ENCODE assay signal across 15 cellular contexts in the genomic region with DNA sequence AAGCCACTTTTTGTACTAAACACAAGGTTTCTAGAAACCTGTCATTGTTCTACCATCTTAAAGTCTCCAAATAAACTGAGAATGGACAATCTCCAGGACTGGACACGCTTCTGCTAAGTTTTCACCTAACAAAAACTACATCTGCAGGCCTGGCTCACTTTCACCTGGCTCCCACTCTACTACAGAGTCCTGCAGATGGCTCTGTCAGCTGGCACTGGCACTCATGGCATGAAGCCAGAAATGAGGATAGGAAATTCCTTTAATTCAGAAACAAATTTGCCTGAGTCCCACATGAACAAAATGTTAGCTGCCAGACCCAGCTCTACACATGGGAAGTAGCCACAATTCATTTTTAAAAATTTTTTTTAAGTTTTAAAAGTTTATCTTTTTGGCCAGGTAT. TPM values are rescaled to one million over a fixed set of nuclear protein-coding genes. Genes with fewer than 3 reads are reported as not detected.
DNase-seq lines count a peak whose midpoint lies in the region; ATAC-seq and TF ChIP-seq lines count a peak whose summit lies in the region.
"Had no signal": no experiment of that assay in that cellular context is flagged by ENCODE, and none has a peak within 500 bp of the region (broad histone marks: within the 10 kb centered on the region; RNA-seq: fewer than 3 reads in every experiment).

No MANE protein-coding gene starts in this region.

- H3K9me3 Mint-ChIP-seq in GM23338: no peaks in the 10 kb centered on the region
- H3K9me3 Mint-ChIP-seq: T-cell had no signal

- no peak overlapping the region for H2AFZ ChIP-seq in GM23338

- H3K27ac ChIP-seq in right cardiac atrium (ENCODE audit: low read length): no peak overlapping the region
- H3K27ac ChIP-seq in lower lobe of right lung: peak overlapping the region; percentile 34
- H3K27ac ChIP-seq in upper lobe of right lung: peak overlapping the region; percentile 47
- H3K27ac ChIP-seq in GM23338 (ENCODE audit: low read depth): no peak overlapping the region
- H3K27ac ChIP-seq: thoracic aorta had no signal

- H3K4me1 ChIP-seq in right cardiac atrium (ENCODE audit: control insufficient read depth, insufficient read depth, low read length) (peaks cover 9% of the 10 kb centered on the region), lower lobe of right lung (peaks cover 12% of the 10 kb centered on the region), upper lobe of right lung (peaks cover 8% of the 10 kb centered on the region), GM23338 (ENCODE audit: insufficient read depth) (peaks cover 22% of the 10 kb centered on the region)

- intact Hi-C loops in Right ventricle myocardium superior (cut with DNase I): no loop called here
- intact Hi-C loops in right cardiac atrium (cut with DNase I): no loop called here
- intact Hi-C loops in lower lobe of right lung (cut with DNase I): no loop called here
- intact Hi-C loops in upper lobe of right lung (cut with DNase I): no loop called here

- ATAC-seq in Right ventricle myocardium superior (ENCODE audit: poor library complexity): peak; percentile 45
- no peak for ATAC-seq in right cardiac atrium
- ATAC-seq in lower lobe of right lung: no peak
- ATAC-seq in upper lobe of right lung: no peak
- ATAC-seq in GM23338: no peak
- no peak for ATAC-seq in HG02981 (IDR thresholded peaks at IDR 0.05; ENCODE audit: unreplicated experiment)
- ATAC-seq: K562, T-cell had no signal

- H3K36me3 ChIP-seq in lower lobe of right lung (no peaks in the 10 kb centered on the region), upper lobe of right lung (no peaks in the 10 kb centered on the region), GM23338 (ENCODE audit: insufficient read depth) (no peaks in the 10 kb centered on the region)
- H3K36me3 ChIP-seq: thoracic aorta had no signal

- no peaks in the 10 kb centered on the region for H3K36me3 Mint-ChIP-seq in GM23338 (ENCODE audit: low read depth)
- H3K36me3 Mint-ChIP-seq: T-cell had no signal

- no peaks in the 10 kb centered on the region for H3K27me3 Mint-ChIP-seq in GM23338 (ENCODE audit: insufficient read depth, low read depth, poor library complexity)

- DNase-seq in Right ventricle myocardium superior: no peak
- DNase-seq in right cardiac atrium: no peak
- DNase-seq in NCI-H774 (lab: John Stamatoyannopoulos, UW): peak; percentile 28
- DNase-seq in lower lobe of right lung: no peak
- no peak for DNase-seq in upper lobe of right lung
- DNase-seq in GM23338 (ENCODE audit: low spot score): no peak
- DNase-seq in stimulated activated CD4-positive, alpha-beta T cell treated with anti-CD3 and anti-CD28 coated beads, Interleukin-4, amount 100 ng/mL, for 4 hours: no peak
- DNase-seq: activated CD4-positive, CD25-positive, alpha-beta regulatory T cell treated with anti-CD3 and anti-CD28 coated beads, Interleukin-2, amount 50 U/mL, for 72 hours; DND-41; GOT3; NCI-H187 treated with DMSO at 0.1 percent for 48 hours; T-cell had no signal

- TF ChIP-seq CTCF in lower lobe of right lung (IDR thresholded peaks at IDR 0.05) (no peak), upper lobe of right lung (IDR thresholded peaks at IDR 0.05) (no peak), GM23338 (conservative IDR thresholded peaks at IDR 0.05; ENCODE audit: low read depth in 2 of 2) (no peak)

- peaks cover 6% of the 10 kb centered on the region; the same call in 1 of the 2 replicates for H3K9me2 ChIP-seq in GM23338 (ENCODE audit: insufficient read depth)

- no peaks in the 10 kb centered on the region for H3F3A ChIP-seq in GM23338 (replicated peaks; ENCODE audit: low read depth)

- H3K27me3 ChIP-seq in right cardiac atrium (ENCODE audit: control insufficient read depth, insufficient read depth): no peaks in the 10 kb centered on the region
- no peaks in the 10 kb centered on the region for H3K27me3 ChIP-seq in lower lobe of right lung (ENCODE audit: low read depth)
- no peaks in the 10 kb centered on the region for H3K27me3 ChIP-seq in upper lobe of right lung
- H3K27me3 ChIP-seq in GM23338 (ENCODE audit: insufficient read depth): no peaks in the 10 kb centered on the region

- no peak overlapping the region for H3K27ac Mint-ChIP-seq in GM23338
- H3K27ac Mint-ChIP-seq: T-cell had no signal

- WGBS in right cardiac atrium: 71% methylated on average over 1 of the region's 1 CpG

- H3K4me1 Mint-ChIP-seq in GM23338: peaks cover 18% of the 10 kb centered on the region
- H3K4me1 Mint-ChIP-seq: T-cell had no signal

- no peak overlapping the region for H3K4me3 Mint-ChIP-seq in GM23338
- H3K4me3 Mint-ChIP-seq: T-cell had no signal

- H3K4me3 ChIP-seq in right cardiac atrium (ENCODE audit: low read length) (no peak overlapping the region), lower lobe of right lung (no peak overlapping the region), upper lobe of right lung (no peak overlapping the region), GM23338 (no peak overlapping the region)
- H3K4me3 ChIP-seq: K562, thoracic aorta had no signal

- peaks cover 26% of the 10 kb centered on the region for H3K79me2 ChIP-seq in GM23338 (replicated peaks; ENCODE audit: insufficient read depth)

- no peak overlapping the region for H3K4me2 ChIP-seq in GM23338

- no peaks in the 10 kb centered on the region for H3K9me3 ChIP-seq in right cardiac atrium (ENCODE audit: control insufficient read depth, low read length)
- no peaks in the 10 kb centered on the region for H3K9me3 ChIP-seq in lower lobe of right lung
- no peaks in the 10 kb centered on the region for H3K9me3 ChIP-seq in upper lobe of right lung
- H3K9me3 ChIP-seq: thoracic aorta had no signal

- no peaks in the 10 kb centered on the region for H4K20me1 ChIP-seq in GM23338 (replicated peaks; ENCODE audit: insufficient read depth)

TF ChIP-seq in GM23338, 12 proteins besides CTCF, POLR2A, EP300 and RAD21:
- TF ChIP-seq POLR2AphosphoS5 (IDR thresholded peaks at IDR 0.05; ENCODE audit: low read depth): no peak
- TF ChIP-seq EZH2phosphoT487 (IDR thresholded peaks at IDR 0.05; ENCODE audit: unreplicated experiment): no peak
- no peak for TF ChIP-seq CREB1 (CRISPR knock-in tag; IDR thresholded peaks at IDR 0.05; ENCODE audit: low read depth)
- TF ChIP-seq, protein P1, sequence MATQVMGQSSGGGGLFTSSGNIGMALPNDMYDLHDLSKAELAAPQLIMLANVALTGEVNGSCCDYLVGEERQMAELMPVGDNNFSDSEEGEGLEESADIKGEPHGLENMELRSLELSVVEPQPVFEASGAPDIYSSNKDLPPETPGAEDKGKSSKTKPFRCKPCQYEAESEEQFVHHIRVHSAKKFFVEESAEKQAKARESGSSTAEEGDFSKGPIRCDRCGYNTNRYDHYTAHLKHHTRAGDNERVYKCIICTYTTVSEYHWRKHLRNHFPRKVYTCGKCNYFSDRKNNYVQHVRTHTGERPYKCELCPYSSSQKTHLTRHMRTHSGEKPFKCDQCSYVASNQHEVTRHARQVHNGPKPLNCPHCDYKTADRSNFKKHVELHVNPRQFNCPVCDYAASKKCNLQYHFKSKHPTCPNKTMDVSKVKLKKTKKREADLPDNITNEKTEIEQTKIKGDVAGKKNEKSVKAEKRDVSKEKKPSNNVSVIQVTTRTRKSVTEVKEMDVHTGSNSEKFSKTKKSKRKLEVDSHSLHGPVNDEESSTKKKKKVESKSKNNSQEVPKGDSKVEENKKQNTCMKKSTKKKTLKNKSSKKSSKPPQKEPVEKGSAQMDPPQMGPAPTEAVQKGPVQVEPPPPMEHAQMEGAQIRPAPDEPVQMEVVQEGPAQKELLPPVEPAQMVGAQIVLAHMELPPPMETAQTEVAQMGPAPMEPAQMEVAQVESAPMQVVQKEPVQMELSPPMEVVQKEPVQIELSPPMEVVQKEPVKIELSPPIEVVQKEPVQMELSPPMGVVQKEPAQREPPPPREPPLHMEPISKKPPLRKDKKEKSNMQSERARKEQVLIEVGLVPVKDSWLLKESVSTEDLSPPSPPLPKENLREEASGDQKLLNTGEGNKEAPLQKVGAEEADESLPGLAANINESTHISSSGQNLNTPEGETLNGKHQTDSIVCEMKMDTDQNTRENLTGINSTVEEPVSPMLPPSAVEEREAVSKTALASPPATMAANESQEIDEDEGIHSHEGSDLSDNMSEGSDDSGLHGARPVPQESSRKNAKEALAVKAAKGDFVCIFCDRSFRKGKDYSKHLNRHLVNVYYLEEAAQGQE (IDR thresholded peaks at IDR 0.05; ENCODE audit: unreplicated experiment): no peak
- no peak for TF ChIP-seq JUNB (IDR thresholded peaks at IDR 0.05; ENCODE audit: unreplicated experiment)
- TF ChIP-seq, protein P2, sequence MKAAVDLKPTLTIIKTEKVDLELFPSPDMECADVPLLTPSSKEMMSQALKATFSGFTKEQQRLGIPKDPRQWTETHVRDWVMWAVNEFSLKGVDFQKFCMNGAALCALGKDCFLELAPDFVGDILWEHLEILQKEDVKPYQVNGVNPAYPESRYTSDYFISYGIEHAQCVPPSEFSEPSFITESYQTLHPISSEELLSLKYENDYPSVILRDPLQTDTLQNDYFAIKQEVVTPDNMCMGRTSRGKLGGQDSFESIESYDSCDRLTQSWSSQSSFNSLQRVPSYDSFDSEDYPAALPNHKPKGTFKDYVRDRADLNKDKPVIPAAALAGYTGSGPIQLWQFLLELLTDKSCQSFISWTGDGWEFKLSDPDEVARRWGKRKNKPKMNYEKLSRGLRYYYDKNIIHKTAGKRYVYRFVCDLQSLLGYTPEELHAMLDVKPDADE (IDR thresholded peaks at IDR 0.05): no peak

RNA-seq across cellular contexts. Expression of a gene that starts 42.1 kb away (rescaled TPM):
- total RNA-seq in Right ventricle myocardium superior: 39.8 TPM
- 10 to 100 TPM; 18.8 to 31.7 (median 30.7) TPM for total RNA-seq in right cardiac atrium
- polyA plus RNA-seq in right cardiac atrium: 26.5 TPM
- total RNA-seq in lower lobe of right lung: 29.4 TPM
- 27.4 TPM for total RNA-seq in upper lobe of right lung
- 19.7 and 23.8 TPM in 2 replicates for total RNA-seq in GM23338 (2014; rRNA removed; shearing (Covaris generic))
- 29.0 TPM in 2 replicates for polyA plus RNA-seq in GM23338 (2016; fragmentation: Nextera tagmentation; extraction: Ambion mirVana)

Comparison
In these comparisons a context has a peak if more than half of its experiments do, and no peak if none do; other contexts are left out.
1. H3K27ac ChIP-seq: peak in lower lobe of right lung (single experiment) and upper lobe of right lung (single experiment); none in right cardiac atrium (single experiment) and GM23338 (single experiment).